In genomic region chr3:42846682-42847522, GRCh38 we compare ENCODE assay signal across 9 cellular contexts. TPM values are rescaled to one million over a fixed set of nuclear protein-coding genes. Genes with fewer than 3 reads are reported as not detected.
DNase-seq lines count a peak whose midpoint lies in the region; ATAC-seq, FAIRE-seq and TF ChIP-seq lines count a peak whose summit lies in the region.
"Had no signal": no experiment of that assay in that cellular context is flagged by ENCODE, and none has a peak within 500 bp of the region (broad histone marks: within the 10 kb centered on the region; RNA-seq: fewer than 3 reads in every experiment).

No MANE protein-coding gene starts in this region.

- peaks cover 23% of the 10 kb centered on the region for H3K4me1 Mint-ChIP-seq in activated naive CD8-positive, alpha-beta T cell treated with anti-CD3 and anti-CD28 coated beads, Interleukin-2, amount 50 U/mL, for 24 hours
- H3K4me1 Mint-ChIP-seq in nephron progenitor cell = peaks cover 20% of the 10 kb centered on the region
- H3K4me1 Mint-ChIP-seq in CD8-positive, alpha-beta T cell (ENCODE audit: low read depth) = peaks cover 12% of the 10 kb centered on the region

- FAIRE-seq in GM12892 (lab: Jason Lieb, UNC) = peak; percentile 27
- FAIRE-seq: endometrium had no signal

- no peak overlapping the region for H3K4me3 ChIP-seq in CD8-positive, alpha-beta T cell (ENCODE audit: low read depth, low read length)

- CTCF ChIA-PET in CD8-positive, alpha-beta T cell (lab: Charles Lee) = interaction anchor here (0.7 kb wide), 1 partner anchor 67 kb away, joined by 4 read pairs; no protein-coding TSS in a partner anchor

- H3K4me3 Mint-ChIP-seq in activated naive CD8-positive, alpha-beta T cell treated with anti-CD3 and anti-CD28 coated beads, Interleukin-2, amount 50 U/mL, for 24 hours = peak overlapping the region; percentile 21
- no peak overlapping the region for H3K4me3 Mint-ChIP-seq in nephron progenitor cell
- no peak overlapping the region for H3K4me3 Mint-ChIP-seq in CD8-positive, alpha-beta T cell

- no peaks in the 10 kb centered on the region for H3K27me3 Mint-ChIP-seq in activated naive CD8-positive, alpha-beta T cell treated with anti-CD3 and anti-CD28 coated beads, Interleukin-2, amount 50 U/mL, for 24 hours
- H3K27me3 Mint-ChIP-seq in nephron progenitor cell (ENCODE audit: low read depth, poor library complexity) = peaks cover 17% of the 10 kb centered on the region
- H3K27me3 Mint-ChIP-seq in CD8-positive, alpha-beta T cell (ENCODE audit: low read depth) = no peaks in the 10 kb centered on the region

- no peaks in the 10 kb centered on the region for H3K9me3 Mint-ChIP-seq in activated naive CD8-positive, alpha-beta T cell treated with anti-CD3 and anti-CD28 coated beads, Interleukin-2, amount 50 U/mL, for 24 hours
- no peaks in the 10 kb centered on the region for H3K9me3 Mint-ChIP-seq in nephron progenitor cell
- H3K9me3 Mint-ChIP-seq in CD8-positive, alpha-beta T cell = no peaks in the 10 kb centered on the region

- no peak overlapping the region for H3K27ac ChIP-seq in CD8-positive, alpha-beta T cell (ENCODE audit: low read depth, low read length)

- H3K9me3 ChIP-seq in CD8-positive, alpha-beta T cell (ENCODE audit: low read length) = no peaks in the 10 kb centered on the region

- DNase-seq in GM12892 (ENCODE audit: insufficient read length) (no peak), nephron progenitor cell (no peak), ACHN (no peak)
- DNase-seq in activated naive CD8-positive, alpha-beta T cell treated with anti-CD3 and anti-CD28 coated beads, Interleukin-2, amount 50 U/mL, for 24 hours = peak; percentile 25
- no peak for DNase-seq in CD8-positive, alpha-beta T cell

- intact Hi-C loops in CD8-positive, alpha-beta T cell (cut with DNase I, micrococcal nuclease) = no loop called here

- no peaks in the 10 kb centered on the region for H3K36me3 ChIP-seq in CD8-positive, alpha-beta T cell (ENCODE audit: insufficient read depth, low read length)

- no peaks in the 10 kb centered on the region for H3K27me3 ChIP-seq in CD8-positive, alpha-beta T cell (ENCODE audit: insufficient read depth, low read length)

- H3K4me1 ChIP-seq in CD8-positive, alpha-beta T cell (ENCODE audit: insufficient read depth, low read length) = peaks cover 9% of the 10 kb centered on the region

- no peak for TF ChIP-seq CTCF in nephron progenitor cell (IDR thresholded peaks at IDR 0.05)
- no peak for TF ChIP-seq CTCF in CD8-positive, alpha-beta T cell (IDR thresholded peaks at IDR 0.05)

- no peaks in the 10 kb centered on the region for H3K36me3 Mint-ChIP-seq in activated naive CD8-positive, alpha-beta T cell treated with anti-CD3 and anti-CD28 coated beads, Interleukin-2, amount 50 U/mL, for 24 hours (ENCODE audit: low read depth)
- no peaks in the 10 kb centered on the region for H3K36me3 Mint-ChIP-seq in nephron progenitor cell (ENCODE audit: low read depth)
- H3K36me3 Mint-ChIP-seq in CD8-positive, alpha-beta T cell = no peaks in the 10 kb centered on the region

- in situ Hi-C loops in ACHN (cut with HindIII; ENCODE audit: low pct_ligation_motif_present, low pct_unique_long_range_greater_than_20kb, low sequenced_read_pairs) = no loop called here

- ATAC-seq in HG03432 (IDR thresholded peaks at IDR 0.05; ENCODE audit: unreplicated experiment) (peak; percentile 71), HG02970 (IDR thresholded peaks at IDR 0.05; ENCODE audit: low FRiP score, unreplicated experiment) (no peak), GM21528 (IDR thresholded peaks at IDR 0.05; ENCODE audit: low FRiP score, unreplicated experiment) (no peak)
- ATAC-seq in activated naive CD8-positive, alpha-beta T cell treated with anti-CD3 and anti-CD28 coated beads, Interleukin-2, amount 50 U/mL, for 24 hours = peak; percentile 44
- no peak for ATAC-seq in CD8-positive, alpha-beta T cell

- no peak for TF ChIP-seq POLR2A in GM12892 (IDR thresholded peaks at IDR 0.05; ENCODE audit: low read depth, low read length)

- POLR2A ChIA-PET in CD8-positive, alpha-beta T cell (lab: Charles Lee) = no interaction called here

- peak overlapping the region; percentile 72 for H3K27ac Mint-ChIP-seq in activated naive CD8-positive, alpha-beta T cell treated with anti-CD3 and anti-CD28 coated beads, Interleukin-2, amount 50 U/mL, for 24 hours
- H3K27ac Mint-ChIP-seq in nephron progenitor cell = peak overlapping the region; percentile 4
- H3K27ac Mint-ChIP-seq in CD8-positive, alpha-beta T cell = no peak overlapping the region

RNA-seq across cellular contexts. Expression of gene CYP8B1, which starts 28.8 kb away (rescaled TPM):
- not detected for polyA plus RNA-seq in GM12892 (2012; ENCODE audit: missing spikeins)
- not detected for total RNA-seq in CD8-positive, alpha-beta T cell

RNA-seq across cellular contexts. Expression of gene ACKR2, which starts 37.7 kb away (rescaled TPM):
- polyA plus RNA-seq in GM12892 (2012; ENCODE audit: missing spikeins) = 0.32 TPM
- total RNA-seq in CD8-positive, alpha-beta T cell = under 1 TPM in 1 of 2 experiments, not detected in 1; 0.44 TPM

RNA-seq across cellular contexts. Expression of gene HIGD1A, which starts 42.6 kb away (rescaled TPM):
- 174 TPM for polyA plus RNA-seq in GM12892 (2012; ENCODE audit: missing spikeins)
- total RNA-seq in CD8-positive, alpha-beta T cell = 10 to 100 TPM; 10.9 to 11.8 TPM

RNA-seq across cellular contexts. Expression of gene ZNF662, which starts 59.0 kb away (rescaled TPM):
- not detected for polyA plus RNA-seq in GM12892 (2012; ENCODE audit: missing spikeins)
- 1 to 10 TPM; 2.5 to 2.9 TPM for total RNA-seq in CD8-positive, alpha-beta T cell

Comparison
In these comparisons a context has a peak if more than half of its experiments do, and no peak if none do; other contexts are left out.
1. ATAC-seq: peak in HG03432 (single experiment) and activated naive CD8-positive, alpha-beta T cell treated with anti-CD3 and anti-CD28 coated beads, Interleukin-2, amount 50 U/mL, for 24 hours (single experiment); none in HG02970 (single experiment), GM21528 (single experiment) and CD8-positive, alpha-beta T cell (single experiment).